In the genomic region with DNA sequence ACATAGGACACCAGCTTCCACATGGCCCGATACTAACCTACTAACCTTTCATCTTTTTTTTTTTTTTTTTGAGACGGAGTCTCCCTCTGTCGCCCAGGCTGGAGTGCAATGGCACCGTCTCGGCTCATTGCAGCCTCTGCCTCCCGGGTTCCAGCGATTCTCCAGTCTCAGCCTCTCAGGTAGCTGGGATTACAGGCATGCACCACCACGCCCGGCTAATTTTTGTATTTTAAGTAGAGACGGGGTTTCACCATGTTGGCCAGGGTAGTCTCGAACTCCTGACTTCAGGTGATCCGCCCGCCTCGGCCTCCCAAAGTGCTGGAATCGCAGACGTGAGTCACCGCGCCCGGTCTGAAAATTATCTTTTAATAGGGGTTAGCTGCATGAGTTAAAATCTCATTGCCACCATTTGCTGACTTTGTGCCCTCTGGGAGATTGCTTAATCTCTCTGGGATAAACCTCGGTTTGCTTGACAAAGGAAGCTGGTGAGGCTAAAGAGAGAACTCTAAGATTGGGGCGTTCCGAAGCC, we compare ENCODE assay signal across 1 cellular context.
TF ChIP-seq lines count a peak whose summit lies in the region.

No MANE protein-coding gene starts in this region.

TF ChIP-seq in IMR-90, 13 proteins besides CTCF, POLR2A, EP300 and RAD21:
- peak; percentile 83 for TF ChIP-seq CEBPB (IDR thresholded peaks at IDR 0.05; ENCODE audit: low read depth, low read length)
